Comparison of ENCODE assay signal across 26 cellular contexts in the genomic region with DNA sequence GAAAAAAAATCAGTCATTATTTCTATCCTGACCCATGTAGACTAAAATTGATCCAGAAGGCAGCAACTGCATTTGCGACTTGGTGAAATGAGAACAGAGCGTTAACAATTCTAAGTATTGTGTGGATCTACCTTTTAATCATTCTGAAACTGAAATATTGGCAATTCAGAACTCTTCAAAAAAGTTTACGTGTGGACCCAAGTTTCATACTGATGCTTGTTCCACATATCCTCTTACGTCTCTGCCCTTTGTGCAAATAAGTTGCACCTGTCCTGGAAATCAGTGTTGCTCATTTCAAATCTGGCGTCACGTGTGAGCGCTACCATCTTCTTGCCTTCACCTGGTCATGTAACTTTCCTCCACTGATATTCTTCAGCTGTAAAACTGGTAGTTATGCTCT.
DNase-seq lines count a peak whose midpoint lies in the region; ATAC-seq, FAIRE-seq and TF ChIP-seq lines count a peak whose summit lies in the region.
"Had no signal": no experiment of that assay in that cellular context is flagged by ENCODE, and none has a peak within 500 bp of the region (broad histone marks: within the 10 kb centered on the region; RNA-seq: fewer than 3 reads in every experiment).

No MANE protein-coding gene starts in this region.

- no peak overlapping the region for H3K4me3 Mint-ChIP-seq in activated naive CD8-positive, alpha-beta T cell treated with anti-CD3 and anti-CD28 coated beads, Interleukin-2, amount 50 U/mL, for 24 hours
- no peak overlapping the region for H3K4me3 Mint-ChIP-seq in chondrocyte (ENCODE audit: unreplicated experiment)
- H3K4me3 Mint-ChIP-seq: activated naive CD4-positive, alpha-beta T cell treated with anti-CD3 and anti-CD28 coated beads, Interleukin-2, amount 50 U/mL, for 24 hours; H9; stimulated activated naive B cell treated with anti-CD40 and anti-IgM and Interleukin-4, amounts not matched to agents 10 μg/mL and 1 μg/mL and 100 μg/mL, for 72 hours; T-cell had no signal

- no peak for DNase-seq in GM12892 (ENCODE audit: insufficient read length)
- no peak for DNase-seq in GM19239 (ENCODE audit: insufficient read length, low spot score)
- no peak for DNase-seq in aorta
- no peak for DNase-seq in activated naive CD8-positive, alpha-beta T cell treated with anti-CD3 and anti-CD28 coated beads, Interleukin-2, amount 50 U/mL, for 24 hours
- DNase-seq in esophagus squamous epithelium (lab: John Stamatoyannopoulos, UW), result no peak
- DNase-seq in chondrocyte (ENCODE audit: low spot score), result no peak
- DNase-seq: activated CD4-positive, alpha-beta T cell treated with anti-CD3 and anti-CD28 coated beads, Interleukin-2, amount 50 U/mL, for 48 hours; colonic mucosa; H9; kidney; NCI-H187 treated with DMSO at 0.1 percent for 48 hours; NCI-H446; occipital lobe; SHP77 treated with DMSO at 0.1 percent for 48 hours; stimulated activated CD4-positive, alpha-beta T cell treated with anti-CD3 and anti-CD28 coated beads, Interleukin-15, amount 100 ng/mL, for 24 hours; stimulated activated naive B cell treated with anti-CD40 and anti-IgM and Interleukin-4, amounts not matched to agents 10 μg/mL and 1 μg/mL and 100 μg/mL, for 72 hours; T-cell; tibial artery had no signal

- no peaks in the 10 kb centered on the region for H3K27me3 ChIP-seq in aorta (ENCODE audit: control insufficient read depth in 1 of 2, insufficient read depth in 2 of 2, low read length in 1 of 2)
- no peaks in the 10 kb centered on the region for H3K27me3 ChIP-seq in esophagus squamous epithelium
- H3K27me3 ChIP-seq: BLaER1 treated with 17β-estradiol and CSF1 and Interleukin-3, amounts not matched to agents 10 nM and 100 nM; colonic mucosa; right atrium auricular region; tibial artery had no signal

- H3K27ac ChIP-seq in aorta (ENCODE audit: low read depth in 1 of 2, low read length in 2 of 2) (no peak overlapping the region), esophagus squamous epithelium (no peak overlapping the region)
- H3K27ac ChIP-seq: A549; BLaER1 treated with 17β-estradiol and CSF1 and Interleukin-3, amounts not matched to agents 10 nM and 100 nM; colonic mucosa; tibial artery had no signal

- H3K36me3 ChIP-seq in aorta (ENCODE audit: control insufficient read depth in 1 of 2, insufficient read depth in 2 of 2, low read length in 1 of 2) (no peaks in the 10 kb centered on the region), esophagus squamous epithelium (no peaks in the 10 kb centered on the region)
- H3K36me3 ChIP-seq: BLaER1 treated with 17β-estradiol and CSF1 and Interleukin-3, amounts not matched to agents 10 nM and 100 nM; colonic mucosa; right atrium auricular region had no signal

- TF ChIP-seq POLR2A in GM12892 (IDR thresholded peaks at IDR 0.05; ENCODE audit: low read depth, low read length), result no peak
- TF ChIP-seq POLR2A in esophagus squamous epithelium (IDR thresholded peaks at IDR 0.05), result no peak

- H3K4me3 ChIP-seq in aorta (ENCODE audit: low read length in 2 of 2) (no peak overlapping the region), esophagus squamous epithelium (no peak overlapping the region)
- H3K4me3 ChIP-seq: A549; BLaER1 treated with 17β-estradiol and CSF1 and Interleukin-3, amounts not matched to agents 10 nM and 100 nM; colonic mucosa; K562; right atrium auricular region; tibial artery had no signal

- H3K36me3 Mint-ChIP-seq in activated naive CD8-positive, alpha-beta T cell treated with anti-CD3 and anti-CD28 coated beads, Interleukin-2, amount 50 U/mL, for 24 hours (ENCODE audit: low read depth), result no peaks in the 10 kb centered on the region
- peaks cover 10% of the 10 kb centered on the region for H3K36me3 Mint-ChIP-seq in chondrocyte (ENCODE audit: low read depth)
- H3K36me3 Mint-ChIP-seq: activated naive CD4-positive, alpha-beta T cell treated with anti-CD3 and anti-CD28 coated beads, Interleukin-2, amount 50 U/mL, for 24 hours; stimulated activated naive B cell treated with anti-CD40 and anti-IgM and Interleukin-4, amounts not matched to agents 10 μg/mL and 1 μg/mL and 100 μg/mL, for 72 hours; T-cell had no signal

- no peaks in the 10 kb centered on the region for H3K9me3 ChIP-seq in aorta (ENCODE audit: control insufficient read depth, low read length)
- no peaks in the 10 kb centered on the region for H3K9me3 ChIP-seq in esophagus squamous epithelium
- H3K9me3 ChIP-seq: A549; BLaER1 treated with 17β-estradiol and CSF1 and Interleukin-3, amounts not matched to agents 10 nM and 100 nM; colonic mucosa; right atrium auricular region; tibial artery had no signal

- H3K27me3 Mint-ChIP-seq in activated naive CD8-positive, alpha-beta T cell treated with anti-CD3 and anti-CD28 coated beads, Interleukin-2, amount 50 U/mL, for 24 hours, result peaks cover 3% of the 10 kb centered on the region
- H3K27me3 Mint-ChIP-seq in chondrocyte (ENCODE audit: low read depth), result no peaks in the 10 kb centered on the region
- H3K27me3 Mint-ChIP-seq: stimulated activated naive B cell treated with anti-CD40 and anti-IgM and Interleukin-4, amounts not matched to agents 10 μg/mL and 1 μg/mL and 100 μg/mL, for 72 hours; T-cell had no signal

- TF ChIP-seq CTCF in esophagus squamous epithelium (IDR thresholded peaks at IDR 0.05) (no peak), chondrocyte (IDR thresholded peaks at IDR 0.05) (no peak)

- WGBS in aorta, 2 donors, result 96% methylated on average over 7 of the region's 7 CpGs
- 86 to 92% methylated on average over 7 of the region's 7 CpGs for WGBS in esophagus squamous epithelium, 2 donors

- no peaks in the 10 kb centered on the region for H3K9me3 Mint-ChIP-seq in activated naive CD8-positive, alpha-beta T cell treated with anti-CD3 and anti-CD28 coated beads, Interleukin-2, amount 50 U/mL, for 24 hours
- H3K9me3 Mint-ChIP-seq in chondrocyte (ENCODE audit: low read depth), result no peaks in the 10 kb centered on the region
- H3K9me3 Mint-ChIP-seq: activated naive CD4-positive, alpha-beta T cell treated with anti-CD3 and anti-CD28 coated beads, Interleukin-2, amount 50 U/mL, for 24 hours; H9; stimulated activated naive B cell treated with anti-CD40 and anti-IgM and Interleukin-4, amounts not matched to agents 10 μg/mL and 1 μg/mL and 100 μg/mL, for 72 hours; T-cell had no signal

- H3K27ac Mint-ChIP-seq in activated naive CD8-positive, alpha-beta T cell treated with anti-CD3 and anti-CD28 coated beads, Interleukin-2, amount 50 U/mL, for 24 hours, result no peak overlapping the region
- H3K27ac Mint-ChIP-seq in chondrocyte (ENCODE audit: unreplicated experiment), result no peak overlapping the region
- H3K27ac Mint-ChIP-seq: activated naive CD4-positive, alpha-beta T cell treated with anti-CD3 and anti-CD28 coated beads, Interleukin-2, amount 50 U/mL, for 24 hours; H9; stimulated activated naive B cell treated with anti-CD40 and anti-IgM and Interleukin-4, amounts not matched to agents 10 μg/mL and 1 μg/mL and 100 μg/mL, for 72 hours; T-cell had no signal

- H3K4me1 Mint-ChIP-seq in activated naive CD8-positive, alpha-beta T cell treated with anti-CD3 and anti-CD28 coated beads, Interleukin-2, amount 50 U/mL, for 24 hours, result no peaks in the 10 kb centered on the region
- H3K4me1 Mint-ChIP-seq in chondrocyte (ENCODE audit: low read depth), result no peaks in the 10 kb centered on the region
- H3K4me1 Mint-ChIP-seq: activated naive CD4-positive, alpha-beta T cell treated with anti-CD3 and anti-CD28 coated beads, Interleukin-2, amount 50 U/mL, for 24 hours; H9; stimulated activated naive B cell treated with anti-CD40 and anti-IgM and Interleukin-4, amounts not matched to agents 10 μg/mL and 1 μg/mL and 100 μg/mL, for 72 hours; T-cell had no signal

- ATAC-seq in HG02642 (IDR thresholded peaks at IDR 0.05; ENCODE audit: poor library complexity, unreplicated experiment) (peak; percentile 59), HG03432 (IDR thresholded peaks at IDR 0.05; ENCODE audit: unreplicated experiment) (peak; percentile 62), aorta (ENCODE audit: low FRiP score) (no peak)
- no peak for ATAC-seq in activated naive CD8-positive, alpha-beta T cell treated with anti-CD3 and anti-CD28 coated beads, Interleukin-2, amount 50 U/mL, for 24 hours
- ATAC-seq: A549, K562, T-cell had no signal

- FAIRE-seq in GM12892 (lab: Jason Lieb, UNC) (peak; percentile 78), GM19239 (lab: Jason Lieb, UNC) (peak; percentile 61)
- FAIRE-seq: A549, G401.6, K562, kidney had no signal

- no peaks in the 10 kb centered on the region for H3K4me1 ChIP-seq in aorta (ENCODE audit: control insufficient read depth in 1 of 2, insufficient read depth in 2 of 2, low read length in 2 of 2)
- H3K4me1 ChIP-seq in esophagus squamous epithelium, result no peaks in the 10 kb centered on the region
- H3K4me1 ChIP-seq: A549, colonic mucosa, right atrium auricular region, tibial artery had no signal

- intact Hi-C loops in aorta (cut with DNase I), result no loop called here
- intact Hi-C loops in esophagus squamous epithelium (cut with DNase I), result no loop called here

Comparison
In these comparisons a context has a peak if more than half of its experiments do, and no peak if none do; other contexts are left out.
1. ATAC-seq: peak in HG02642 (single experiment) and HG03432 (single experiment); none in aorta (single experiment) and activated naive CD8-positive, alpha-beta T cell treated with anti-CD3 and anti-CD28 coated beads, Interleukin-2, amount 50 U/mL, for 24 hours (single experiment).